In the genomic region with DNA sequence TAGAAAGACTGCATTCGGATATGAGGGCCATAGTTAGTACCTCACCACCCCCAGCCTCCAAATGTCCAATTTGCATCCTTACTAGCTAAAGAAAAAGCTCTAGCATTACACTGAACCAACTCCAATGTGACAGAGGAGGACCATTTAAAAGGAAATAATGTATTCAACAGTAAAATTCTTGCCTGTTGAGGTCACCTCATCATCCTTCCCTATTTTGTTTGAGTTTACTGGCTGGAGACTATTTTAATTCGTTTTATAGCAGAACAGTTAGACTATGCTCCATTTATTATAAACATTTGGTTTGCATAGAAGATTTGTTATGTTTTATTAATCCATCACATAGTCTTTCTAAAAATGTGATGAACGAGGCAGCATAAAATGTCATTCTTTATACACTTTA, we compare ENCODE assay signal across 29 cellular contexts.
"Had no signal": no experiment of that assay in that cellular context is flagged by ENCODE, and none has a peak within 500 bp of the region (broad histone marks: within the 10 kb centered on the region; RNA-seq: fewer than 3 reads in every experiment).

No MANE protein-coding gene starts in this region.

- H3K27ac ChIP-seq: adrenal gland, brain microvascular endothelial cell, cardiac muscle cell, KMS-11, Peyer's patch, RWPE1, SJSA1 had no signal

- H3K4me1 ChIP-seq: adrenal gland, Peyer's patch had no signal

- H3K27me3 ChIP-seq: adrenal gland, brain microvascular endothelial cell, cardiac muscle cell, MG63, Peyer's patch, SJSA1 had no signal

- H3K36me3 ChIP-seq: adrenal gland, brain microvascular endothelial cell, cardiac muscle cell, MG63, Peyer's patch, SJSA1 had no signal

- H3K9me3 ChIP-seq: adrenal gland, MG63, Peyer's patch, SJSA1 had no signal

- ATAC-seq: activated CD8-positive, alpha-beta memory T cell treated with anti-CD3 and anti-CD28 coated beads, Interleukin-2, amount 10 ng/mL, durations not matched to agents 7 days and 5 days; activated T-cell treated with anti-CD3 and anti-CD28 coated beads, Interleukin-2, amount 50 U/mL, for 4 hours; activated T-helper 17 cell treated with anti-CD3 and anti-CD28 coated beads, Interleukin-2, amount 50 U/mL, for 72 hours had no signal

- H3K4me2 ChIP-seq: KMS-11 had no signal

- H3K4me3 ChIP-seq: adrenal gland, cardiac muscle cell, MG63, Peyer's patch, SJSA1 had no signal

- DNase-seq: activated B cell treated with CpG ODN at 0.5 μM for 24 hours; activated CD4-positive, alpha-beta T cell treated with anti-CD3 and anti-CD28 coated beads for 1 hour; activated CD4-positive, alpha-beta T cell treated with anti-CD3 and anti-CD28 coated beads, Interleukin-2, amount 10 ng/mL, durations not matched to agents 24 days and 14 days; activated CD4-positive, alpha-beta T cell treated with anti-CD3 and anti-CD28 coated beads, Interleukin-2, amount 50 U/mL, for 48 hours; activated CD8-positive, alpha-beta memory T cell treated with anti-CD3 and anti-CD28 coated beads, Interleukin-2, amount 10 ng/mL, durations not matched to agents 7 days and 5 days; activated gamma-delta T cell treated with Interleukin-2 at 50 U/mL for 16 hours; activated naive CD4-positive, alpha-beta T cell treated with anti-CD3 and anti-CD28 coated beads, Interleukin-2, amount 10 ng/mL, durations not matched to agents 7 days and 5 days; activated naive CD8-positive, alpha-beta T cell treated with anti-CD3 and anti-CD28 coated beads for 36 hours; activated T-cell treated with anti-CD3 and anti-CD28 coated beads, Interleukin-2, amount 50 U/mL, for 4 hours; adrenal gland; aorta; brain microvascular endothelial cell; MG63; MV-4-11; NCI-H1092 treated with DMSO at 0.1 percent for 48 hours; NCI-H1417 treated with DMSO at 0.1 percent for 48 hours; NCI-H1694; NCI-H2029; NCI-H345; NCI-H510A; NCI-H526 treated with DMSO at 0.1 percent for 48 hours; NK-92 treated with Interleukin-12 subunit alpha and Interleukin-12 subunit beta, amount 100 ng/mL, for 24 hours; Peyer's patch; Right ventricle myocardium superior had no signal

- H3K9ac ChIP-seq: KMS-11 had no signal
